Comparison of ENCODE assay signal across 16 cellular contexts in genomic region chr2:26099933-26100332, GRCh38.
"Had no signal": no experiment of that assay in that cellular context is flagged by ENCODE, and none has a peak within 500 bp of the region (broad histone marks: within the 10 kb centered on the region; RNA-seq: fewer than 3 reads in every experiment).

No MANE protein-coding gene starts in this region.

- H3K27ac Mint-ChIP-seq: naive thymus-derived CD4-positive, alpha-beta T cell had no signal

- H3K27me3 Mint-ChIP-seq: naive thymus-derived CD4-positive, alpha-beta T cell; stimulated activated naive CD8-positive, alpha-beta T cell treated with anti-CD3 and anti-CD28 coated beads, Interleukin-15, amount 100 ng/mL, for 72 hours had no signal

- H3K4me1 ChIP-seq: testis, upper lobe of right lung had no signal

- H3K27ac ChIP-seq: esophagus muscularis mucosa, testis, upper lobe of right lung had no signal

- H3K9me3 Mint-ChIP-seq: stimulated activated naive CD8-positive, alpha-beta T cell treated with anti-CD3 and anti-CD28 coated beads, Interleukin-15, amount 100 ng/mL, for 72 hours had no signal

- H3K4me3 ChIP-seq: esophagus muscularis mucosa, testis, upper lobe of right lung had no signal

- ATAC-seq: naive thymus-derived CD4-positive, alpha-beta T cell; sciatic nerve; stimulated activated naive CD8-positive, alpha-beta T cell treated with anti-CD3 and anti-CD28 coated beads, Interleukin-15, amount 100 ng/mL, for 72 hours; upper lobe of right lung had no signal

- DNase-seq: activated CD4-positive, alpha-beta T cell treated with anti-CD3 and anti-CD28 coated beads, Interleukin-2, amount 50 U/mL, for 48 hours; activated CD4-positive, CD25-positive, alpha-beta regulatory T cell treated with anti-CD3 and anti-CD28 coated beads, Interleukin-2, amount 50 U/mL, for 72 hours; activated gamma-delta T cell treated with Interleukin-2 at 50 U/mL for 16 hours; activated T-cell treated with anti-CD3 and anti-CD28 coated beads, Interleukin-2, amount 50 U/mL, for 48 hours; aorta; midbrain; naive thymus-derived CD4-positive, alpha-beta T cell; stimulated activated CD4-positive, alpha-beta T cell treated with anti-CD3 and anti-CD28 coated beads, Interleukin-4, amount 100 ng/mL, for 1 hour; stimulated activated CD8-positive, alpha-beta memory T cell treated with anti-CD3 and anti-CD28 coated beads, Interleukin-4, amount 100 ng/mL, for 48 hours; stimulated activated naive CD8-positive, alpha-beta T cell treated with anti-CD3 and anti-CD28 coated beads, Interleukin-15, amount 100 ng/mL, for 72 hours; testis; upper lobe of right lung had no signal

- H3K27me3 ChIP-seq: esophagus muscularis mucosa, testis, upper lobe of right lung had no signal

- FAIRE-seq: bronchial epithelial cell, islet of Langerhans had no signal

- H3K9me3 ChIP-seq: esophagus muscularis mucosa, testis, upper lobe of right lung had no signal

- H3K4me3 Mint-ChIP-seq: stimulated activated naive CD8-positive, alpha-beta T cell treated with anti-CD3 and anti-CD28 coated beads, Interleukin-15, amount 100 ng/mL, for 72 hours had no signal
